12 cellular contexts compared by ENCODE assay signal in the genomic region with DNA sequence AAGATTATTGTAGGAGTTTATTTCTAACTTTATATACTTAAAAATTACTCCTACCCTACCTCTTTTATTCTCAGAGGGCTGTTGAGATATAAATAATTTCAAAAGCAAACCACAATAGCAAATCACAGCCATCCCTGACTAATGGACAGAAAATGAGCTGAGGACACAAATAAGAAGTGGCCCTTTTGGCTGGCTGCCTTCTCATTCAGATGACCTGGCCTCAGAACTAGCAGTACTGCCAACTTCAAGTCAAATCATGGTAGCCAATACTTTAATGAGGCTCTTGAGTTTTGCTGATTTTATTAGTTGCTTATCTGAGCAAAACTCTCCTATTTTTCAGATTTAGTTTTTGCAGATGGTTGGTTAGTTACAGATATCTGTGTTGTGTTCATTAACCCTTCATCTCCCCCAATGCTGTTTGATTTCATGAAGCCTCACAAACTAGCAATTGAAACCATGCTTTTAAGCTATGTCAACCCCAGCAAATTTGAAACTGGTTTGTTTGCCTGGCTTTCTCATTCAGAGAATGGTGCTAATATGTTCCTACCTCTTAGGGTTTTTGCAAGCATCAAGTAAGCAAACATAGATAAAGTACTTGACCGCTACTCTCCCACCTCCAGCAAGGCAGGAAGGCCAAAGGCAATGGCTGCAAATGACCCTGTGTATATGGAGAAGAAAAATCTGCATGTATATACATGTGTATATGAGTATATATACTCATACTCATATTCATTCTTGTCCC.
DNase-seq lines count a peak whose midpoint lies in the region; ATAC-seq and TF ChIP-seq lines count a peak whose summit lies in the region.
"Had no signal": no experiment of that assay in that cellular context is flagged by ENCODE, and none has a peak within 500 bp of the region (broad histone marks: within the 10 kb centered on the region; RNA-seq: fewer than 3 reads in every experiment).

No MANE protein-coding gene starts in this region.

- no peak overlapping the region for H2AFZ ChIP-seq in hepatocyte

- H3K4me3 ChIP-seq in cardiac fibroblast (replicated peaks in 1 of 2; ENCODE audit: low read depth in 2 of 2, low read length in 2 of 2) = no peak overlapping the region
- H3K4me3 ChIP-seq in hepatocyte = no peak overlapping the region
- H3K4me3 ChIP-seq in subcutaneous abdominal adipose tissue (ENCODE audit: low read depth in 1 of 5, low read length in 5 of 5) = no peak overlapping the region

- DNase-seq in HFFc6 (peak; percentile 78), cardiac fibroblast (ENCODE audit: low read depth in 2 of 2) (peak; percentile 86 to 93), hepatocyte (ENCODE audit: low spot score) (no peak), NCI-H1436 treated with DMSO at 0.1 percent for 48 hours (lab: John Stamatoyannopoulos, UW) (no peak)
- DNase-seq in stimulated activated naive CD8-positive, alpha-beta T cell treated with anti-CD3 and anti-CD28 coated beads, Interleukin-15, amount 100 ng/mL, for 72 hours = no peak
- no peak for DNase-seq in stimulated activated CD4-positive, alpha-beta T cell treated with anti-CD3 and anti-CD28 coated beads, Interleukin-4, amount 100 ng/mL, for 1 hour
- DNase-seq: activated CD8-positive, alpha-beta memory T cell treated with anti-CD3 and anti-CD28 coated beads, Interleukin-2, amount 50 U/mL, for 4 hours; effector memory CD8-positive, alpha-beta T cell; mesendoderm; NCI-H226 had no signal

- peaks cover 95% of the 10 kb centered on the region for H3K4me1 Mint-ChIP-seq in HFFc6 (ENCODE audit: low read depth)
- no peaks in the 10 kb centered on the region for H3K4me1 Mint-ChIP-seq in stimulated activated naive CD8-positive, alpha-beta T cell treated with anti-CD3 and anti-CD28 coated beads, Interleukin-15, amount 100 ng/mL, for 72 hours

- TF ChIP-seq CTCF in HFFc6 (IDR thresholded peaks at IDR 0.05) (no peak), cardiac fibroblast (IDR thresholded peaks at IDR 0.05; ENCODE audit: low read depth, low read length) (no peak), hepatocyte (IDR thresholded peaks at IDR 0.05; ENCODE audit: poor library complexity) (no peak)

- H3K4me3 Mint-ChIP-seq in HFFc6 = peak overlapping the region; percentile 38; the same call in 1 of the 2 replicates
- H3K4me3 Mint-ChIP-seq in stimulated activated naive CD8-positive, alpha-beta T cell treated with anti-CD3 and anti-CD28 coated beads, Interleukin-15, amount 100 ng/mL, for 72 hours = no peak overlapping the region
- H3K4me3 Mint-ChIP-seq: effector memory CD8-positive, alpha-beta T cell had no signal

- no peaks in the 10 kb centered on the region for H3K79me2 ChIP-seq in hepatocyte

- H3K27me3 ChIP-seq in hepatocyte (no peaks in the 10 kb centered on the region), subcutaneous abdominal adipose tissue (ENCODE audit: control insufficient read depth in 5 of 5, insufficient read depth in 4 of 5, low read length in 5 of 5) (no peaks in the 10 kb centered on the region)

- H3K36me3 Mint-ChIP-seq in HFFc6 (ENCODE audit: low read depth) = peaks cover 79% of the 10 kb centered on the region

- H3K4me2 ChIP-seq in hepatocyte = no peak overlapping the region

- H3K27me3 Mint-ChIP-seq in HFFc6 (ENCODE audit: insufficient read depth) = peaks cover 25% of the 10 kb centered on the region
- H3K27me3 Mint-ChIP-seq in stimulated activated naive CD8-positive, alpha-beta T cell treated with anti-CD3 and anti-CD28 coated beads, Interleukin-15, amount 100 ng/mL, for 72 hours = peaks cover under 1% of the 10 kb centered on the region

- H3K27ac ChIP-seq in hepatocyte (peak overlapping the region; percentile 42), subcutaneous abdominal adipose tissue (ENCODE audit: low read depth, low read length) (peak overlapping the region; percentile 92)

- no peak overlapping the region for H3K9ac ChIP-seq in subcutaneous abdominal adipose tissue (ENCODE audit: low read length in 5 of 5)

- H3K9me3 ChIP-seq in hepatocyte (ENCODE audit: low read depth) = no peaks in the 10 kb centered on the region
- peaks cover 0 to 3% (median 0%) of the 10 kb centered on the region in 5 donors for H3K9me3 ChIP-seq in subcutaneous abdominal adipose tissue (ENCODE audit: control insufficient read depth in 5 of 5, low read length in 5 of 5)

- H3K9me3 Mint-ChIP-seq in HFFc6 = no peaks in the 10 kb centered on the region
- H3K9me3 Mint-ChIP-seq in stimulated activated naive CD8-positive, alpha-beta T cell treated with anti-CD3 and anti-CD28 coated beads, Interleukin-15, amount 100 ng/mL, for 72 hours = peaks cover 10 to 14% of the 10 kb centered on the region in 2 donors

- no peaks in the 10 kb centered on the region for H3K9me2 ChIP-seq in hepatocyte (replicated peaks; ENCODE audit: insufficient read depth)

- H3K27ac Mint-ChIP-seq in HFFc6 = peak overlapping the region; percentile 58
- no peak overlapping the region for H3K27ac Mint-ChIP-seq in stimulated activated naive CD8-positive, alpha-beta T cell treated with anti-CD3 and anti-CD28 coated beads, Interleukin-15, amount 100 ng/mL, for 72 hours
- H3K27ac Mint-ChIP-seq: effector memory CD8-positive, alpha-beta T cell had no signal

- H3K4me1 ChIP-seq in hepatocyte (ENCODE audit: insufficient read depth) = peaks cover 27% of the 10 kb centered on the region
- H3K4me1 ChIP-seq in subcutaneous abdominal adipose tissue (ENCODE audit: control insufficient read depth in 5 of 5, insufficient read depth in 5 of 5, low read length in 5 of 5) = peaks cover 51 to 92% (median 83%) of the 10 kb centered on the region in 5 donors

- 65% methylated on average over 1 of the region's 1 CpG for WGBS in hepatocyte (ENCODE audit: low lambda C conversion rate, missing lambda C conversion rate)

- no peak for ATAC-seq in stimulated activated naive CD8-positive, alpha-beta T cell treated with anti-CD3 and anti-CD28 coated beads, Interleukin-15, amount 100 ng/mL, for 72 hours
- no peak for ATAC-seq in HG02623 (IDR thresholded peaks at IDR 0.05; ENCODE audit: unreplicated experiment)
- ATAC-seq: effector memory CD8-positive, alpha-beta T cell had no signal

- H3K36me3 ChIP-seq in hepatocyte (replicated peaks; ENCODE audit: insufficient read depth, low read depth) (no peaks in the 10 kb centered on the region), subcutaneous abdominal adipose tissue (ENCODE audit: control insufficient read depth in 5 of 5, insufficient read depth in 5 of 5, low read length in 5 of 5) (peaks cover 3 to 17% (median 9%) of the 10 kb centered on the region in 5 donors)

- no peaks in the 10 kb centered on the region for H4K20me1 ChIP-seq in hepatocyte (ENCODE audit: insufficient read depth, poor library complexity, severe bottlenecking)

Comparison
In these comparisons a context has a peak if more than half of its experiments do, and no peak if none do; other contexts are left out.
1. DNase-seq: peak in HFFc6 (single experiment) and cardiac fibroblast (2 of 2); none in hepatocyte (single experiment), stimulated activated naive CD8-positive, alpha-beta T cell treated with anti-CD3 and anti-CD28 coated beads, Interleukin-15, amount 100 ng/mL, for 72 hours (0 of 2), stimulated activated CD4-positive, alpha-beta T cell treated with anti-CD3 and anti-CD28 coated beads, Interleukin-4, amount 100 ng/mL, for 1 hour (single experiment) and NCI-H1436 treated with DMSO at 0.1 percent for 48 hours (single experiment).